Comparison of ENCODE assay signal across 2 cellular contexts in the genomic region with DNA sequence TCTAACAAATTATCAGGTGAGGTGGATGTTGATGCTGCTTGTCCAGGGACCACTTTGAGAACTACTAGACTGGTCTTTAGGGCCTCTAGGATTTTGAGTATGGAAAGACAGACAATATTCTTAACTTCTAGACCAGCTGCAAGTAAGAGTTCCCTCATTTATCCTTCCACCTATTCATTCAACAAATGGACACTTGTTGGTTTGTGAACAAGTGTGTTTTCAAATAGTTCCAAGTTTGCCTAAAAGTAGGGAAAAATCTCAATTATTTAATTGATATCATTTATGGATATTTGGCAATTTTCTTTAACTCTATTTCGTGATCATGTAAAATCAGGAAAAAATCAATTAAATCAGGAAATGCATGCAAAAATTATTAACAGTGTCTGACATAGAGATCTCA.
A peak's percentile ranks its signal among the peaks of the same experiment; 100 is the strongest.
TF ChIP-seq lines count a peak whose summit lies in the region.

No MANE protein-coding gene starts in this region.

TF ChIP-seq in HEK293, 187 proteins besides CTCF, POLR2A, EP300 and RAD21 (continued from another document):
- no peak for TF ChIP-seq ZNF26 (tag by site-specific recombination; IDR thresholded peaks at IDR 0.05)
- no peak for TF ChIP-seq TRIM28 (IDR thresholded peaks at IDR 0.05; ENCODE audit: borderline replicate concordance, low read length)
- TF ChIP-seq ZNF654 (tag by site-specific recombination; IDR thresholded peaks at IDR 0.05; ENCODE audit: low read depth): no peak
- no peak for TF ChIP-seq PRDM4 (tag by site-specific recombination; IDR thresholded peaks at IDR 0.05)
- no peak for TF ChIP-seq ZNF510 (tag by site-specific recombination; IDR thresholded peaks at IDR 0.05; ENCODE audit: insufficient replicate concordance)
- no peak for TF ChIP-seq ZEB2 (tag by site-specific recombination; IDR thresholded peaks at IDR 0.05)
- TF ChIP-seq BCL11B (tag by site-specific recombination; IDR thresholded peaks at IDR 0.05; ENCODE audit: low read depth): no peak
- TF ChIP-seq SCRT2 (tag by site-specific recombination; IDR thresholded peaks at IDR 0.05): peak; percentile 75
- TF ChIP-seq SCRT1 (tag by site-specific recombination; IDR thresholded peaks at IDR 0.05; ENCODE audit: borderline replicate concordance): peak; percentile 74; the same call in 1 of the 2 replicates

TF ChIP-seq in IMR-90, 13 proteins besides CTCF, POLR2A, EP300 and RAD21 (continued from another document):
- TF ChIP-seq, protein P1, sequence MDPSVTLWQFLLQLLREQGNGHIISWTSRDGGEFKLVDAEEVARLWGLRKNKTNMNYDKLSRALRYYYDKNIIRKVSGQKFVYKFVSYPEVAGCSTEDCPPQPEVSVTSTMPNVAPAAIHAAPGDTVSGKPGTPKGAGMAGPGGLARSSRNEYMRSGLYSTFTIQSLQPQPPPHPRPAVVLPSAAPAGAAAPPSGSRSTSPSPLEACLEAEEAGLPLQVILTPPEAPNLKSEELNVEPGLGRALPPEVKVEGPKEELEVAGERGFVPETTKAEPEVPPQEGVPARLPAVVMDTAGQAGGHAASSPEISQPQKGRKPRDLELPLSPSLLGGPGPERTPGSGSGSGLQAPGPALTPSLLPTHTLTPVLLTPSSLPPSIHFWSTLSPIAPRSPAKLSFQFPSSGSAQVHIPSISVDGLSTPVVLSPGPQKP (IDR thresholded peaks at IDR 0.05; ENCODE audit: borderline replicate concordance, low read depth, low read length): no peak
- TF ChIP-seq RFX5 (IDR thresholded peaks at IDR 0.05; ENCODE audit: low read depth, low read length): no peak
- no peak for TF ChIP-seq BHLHE40 (IDR thresholded peaks at IDR 0.05; ENCODE audit: low read depth, low read length)
